Comparison of ENCODE assay signal across 16 cellular contexts in genomic region chr1:184028854-184029623, GRCh38. TPM values are rescaled to one million over a fixed set of nuclear protein-coding genes. Genes with fewer than 3 reads are reported as not detected.
DNase-seq lines count a peak whose midpoint lies in the region; ATAC-seq and TF ChIP-seq lines count a peak whose summit lies in the region.
"Had no signal": no experiment of that assay in that cellular context is flagged by ENCODE, and none has a peak within 500 bp of the region (broad histone marks: within the 10 kb centered on the region; RNA-seq: fewer than 3 reads in every experiment).

No MANE protein-coding gene starts in this region.

- no peak for TF ChIP-seq CTCF in coronary artery (IDR thresholded peaks at IDR 0.05)

- H3K27ac ChIP-seq in coronary artery = no peak overlapping the region
- H3K27ac ChIP-seq: brain microvascular endothelial cell had no signal

- intact Hi-C loops in left cardiac atrium (cut with DNase I) = no loop called here

- no peak for ATAC-seq in left cardiac atrium
- ATAC-seq: gastrocnemius medialis; naive thymus-derived CD8-positive, alpha-beta T cell; stimulated activated naive CD8-positive, alpha-beta T cell treated with anti-CD3 and anti-CD28 coated beads, Interleukin-15, amount 100 ng/mL, for 72 hours; T-helper 17 cell had no signal

- peak; percentile 24 for DNase-seq in ELR (ENCODE audit: low read depth)
- DNase-seq in RPMI8226 = peak; percentile 46
- DNase-seq in left cardiac atrium = peak; percentile 53
- peak; percentile 75 for DNase-seq in putamen (ENCODE audit: low spot score)
- no peak for DNase-seq in NCI-H1048 (lab: John Stamatoyannopoulos, UW)
- DNase-seq in coronary artery (ENCODE audit: low spot score) = no peak
- DNase-seq in UCSD-AML1 (lab: John Stamatoyannopoulos, UW; ENCODE audit: unreplicated experiment) = no peak
- DNase-seq: activated CD4-positive, alpha-beta memory T cell treated with anti-CD3 and anti-CD28 coated beads, Interleukin-2, amount 10 ng/mL, durations not matched to agents 7 days and 5 days; activated effector memory CD4-positive, alpha-beta T cell treated with anti-CD3 and anti-CD28 coated beads, Interleukin-2, amount 50 U/mL, for 16 hours; brain microvascular endothelial cell; CD4-positive, alpha-beta memory T cell; gastrocnemius medialis; naive thymus-derived CD8-positive, alpha-beta T cell; NCI-H2227 treated with DMSO at 0.1 percent for 48 hours; stimulated activated naive CD8-positive, alpha-beta T cell treated with anti-CD3 and anti-CD28 coated beads, Interleukin-15, amount 100 ng/mL, for 72 hours; T-helper 17 cell had no signal

- no peak overlapping the region for H3K4me3 ChIP-seq in coronary artery
- H3K4me3 ChIP-seq: gastrocnemius medialis had no signal

RNA-seq across cellular contexts. Expression of gene COLGALT2, which starts 8.5 kb away (rescaled TPM):
- 1 to 10 TPM; 3.8 to 4.9 TPM for total RNA-seq in left cardiac atrium

RNA-seq across cellular contexts. Expression of gene TSEN15, which starts 22.5 kb away (rescaled TPM):
- total RNA-seq in left cardiac atrium = 10 to 100 TPM; 20.2 to 23.6 TPM

Comparison
In these comparisons a context has a peak if more than half of its experiments do, and no peak if none do; other contexts are left out.
1. DNase-seq: peak in ELR (single experiment), RPMI8226 (single experiment), left cardiac atrium (single experiment) and putamen (single experiment); none in NCI-H1048 (single experiment), coronary artery (single experiment) and UCSD-AML1 (single experiment).